9 cellular contexts compared by ENCODE assay signal in the genomic region with DNA sequence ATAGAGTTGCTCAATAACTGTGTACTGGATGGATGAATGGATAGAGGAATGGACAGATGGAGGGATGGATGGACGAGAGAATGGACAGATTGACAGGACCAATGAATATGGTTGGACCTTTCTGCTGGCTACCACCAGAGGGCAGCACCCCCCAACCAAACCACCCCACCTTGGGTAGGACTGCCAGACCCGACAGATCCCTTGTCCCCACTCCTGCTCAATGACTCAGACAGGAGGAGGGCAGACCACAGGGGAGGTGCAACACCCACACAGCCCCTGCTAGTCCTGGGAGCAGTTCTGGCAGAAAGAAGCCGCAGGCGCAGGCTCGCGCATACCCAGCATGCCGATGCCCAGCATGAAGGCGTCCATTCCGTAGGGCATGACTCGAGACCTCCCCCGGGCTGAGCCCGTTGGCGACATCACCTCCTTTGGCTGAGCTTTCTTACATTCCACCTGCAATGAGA. TPM values are rescaled to one million over a fixed set of nuclear protein-coding genes. Genes with fewer than 3 reads are reported as not detected.
DNase-seq lines count a peak whose midpoint lies in the region; ATAC-seq, FAIRE-seq and TF ChIP-seq lines count a peak whose summit lies in the region.
"Had no signal": no experiment of that assay in that cellular context is flagged by ENCODE, and none has a peak within 500 bp of the region (broad histone marks: within the 10 kb centered on the region; RNA-seq: fewer than 3 reads in every experiment).

No MANE protein-coding gene starts in this region.

- FAIRE-seq in D721Med (lab: Jason Lieb, UNC): peak; percentile 77

- H3K9me3 ChIP-seq in Peyer's patch: no peaks in the 10 kb centered on the region
- no peaks in the 10 kb centered on the region for H3K9me3 ChIP-seq in fibroblast of lung (ENCODE audit: control insufficient read depth, insufficient read depth, low read depth, low read length)

- no peak overlapping the region for H3K27ac Mint-ChIP-seq in neural crest cell (ENCODE audit: unreplicated experiment)
- H3K27ac Mint-ChIP-seq: activated naive CD8-positive, alpha-beta T cell had no signal

- peak; percentile 94 to 98 for ATAC-seq in activated T-cell treated with anti-CD3 and anti-CD28 coated beads, Interleukin-2, amount 50 U/mL, for 4 hours
- ATAC-seq in HG03139 (IDR thresholded peaks at IDR 0.05; ENCODE audit: unreplicated experiment): no peak

- no peaks in the 10 kb centered on the region for H3K4me1 Mint-ChIP-seq in activated T-cell treated with anti-CD3 and anti-CD28 coated beads, Interleukin-2, amount 50 U/mL, for 4 hours (ENCODE audit: low read depth)
- H3K4me1 Mint-ChIP-seq in neural crest cell: peaks cover 53% of the 10 kb centered on the region

- peak in 1 of 2 donors; percentile 8 for TF ChIP-seq POLR2A in Peyer's patch (IDR thresholded peaks at IDR 0.05)

- DNase-seq in D721Med (ENCODE audit: insufficient read length, low spot score) (peak; percentile 94), HUDEP-2 (lab: John Stamatoyannopoulos, UW; ENCODE audit: unreplicated experiment in 76 of 76) (peak in 64 of 76 experiments; percentile 2 to 85 (median 49)), Peyer's patch (peak; percentile 54 to 88 (median 84)), fibroblast of lung (ENCODE audit: low read depth in 2 of 2) (peak; percentile 80 to 97), neural crest cell (ENCODE audit: low read depth, low spot score) (peak; percentile 72)
- peak; percentile 76 for DNase-seq in activated T-cell treated with anti-CD3 and anti-CD28 coated beads, Interleukin-2, amount 50 U/mL, for 4 hours
- peak; percentile 74 for DNase-seq in stimulated activated naive CD4-positive, alpha-beta T cell treated with Interleukin-2 at 50 U/mL for 16 hours (lab: John Stamatoyannopoulos, UW)

- H4K20me1 ChIP-seq in fibroblast of lung (ENCODE audit: control insufficient read depth, extremely low read depth, insufficient read depth, low read length): no peaks in the 10 kb centered on the region

- H3K27me3 Mint-ChIP-seq in activated T-cell treated with anti-CD3 and anti-CD28 coated beads, Interleukin-2, amount 50 U/mL, for 4 hours (ENCODE audit: low read depth): peaks cover 37% of the 10 kb centered on the region
- peaks cover 6% of the 10 kb centered on the region for H3K27me3 Mint-ChIP-seq in neural crest cell (ENCODE audit: low read depth)

- H3K4me2 ChIP-seq in fibroblast of lung (ENCODE audit: extremely low read depth, insufficient read depth, low read length): no peak overlapping the region

- H3K4me3 ChIP-seq in Peyer's patch: no peak overlapping the region
- no peak overlapping the region for H3K4me3 ChIP-seq in fibroblast of lung (replicated peaks in 1 of 4; ENCODE audit: control extremely low read depth in 1 of 4, insufficient read depth in 1 of 4, low read depth in 3 of 4, low read length in 4 of 4)

- H3K36me3 ChIP-seq in Peyer's patch: no peaks in the 10 kb centered on the region
- H3K36me3 ChIP-seq in fibroblast of lung (ENCODE audit: control insufficient read depth, insufficient read depth, low read length): no peaks in the 10 kb centered on the region

- H3K4me1 ChIP-seq in Peyer's patch: peaks cover 0 to 5% (median 2%) of the 10 kb centered on the region in 4 donors
- no peaks in the 10 kb centered on the region for H3K4me1 ChIP-seq in fibroblast of lung (ENCODE audit: control insufficient read depth, extremely low read depth, insufficient read depth, low read length)

- no peak overlapping the region for H2AFZ ChIP-seq in fibroblast of lung (ENCODE audit: low read length)

- TF ChIP-seq CTCF in D721Med (IDR thresholded peaks at IDR 0.05; ENCODE audit: insufficient read depth, missing control alignments) (peak; percentile 91), Peyer's patch (IDR thresholded peaks at IDR 0.05) (peak; percentile 62 to 89 (median 84)), fibroblast of lung (conservative IDR thresholded peaks at IDR 0.05 in 1 of 2, IDR thresholded peaks at IDR 0.05 in 1 of 2; ENCODE audit: low read depth in 1 of 2, low read length in 2 of 2) (peak; percentile 87 to 88), neural crest cell (conservative IDR thresholded peaks at IDR 0.05) (peak; percentile 85)

- H3K9me3 Mint-ChIP-seq in activated T-cell treated with anti-CD3 and anti-CD28 coated beads, Interleukin-2, amount 50 U/mL, for 4 hours: no peaks in the 10 kb centered on the region
- no peaks in the 10 kb centered on the region for H3K9me3 Mint-ChIP-seq in neural crest cell

- H3K4me3 Mint-ChIP-seq in activated T-cell treated with anti-CD3 and anti-CD28 coated beads, Interleukin-2, amount 50 U/mL, for 4 hours: no peak overlapping the region
- peak overlapping the region; percentile 52 for H3K4me3 Mint-ChIP-seq in neural crest cell
- H3K4me3 Mint-ChIP-seq: activated naive CD8-positive, alpha-beta T cell had no signal

- no peak overlapping the region for H3K9ac ChIP-seq in fibroblast of lung (ENCODE audit: insufficient read depth, low read length)

- no peaks in the 10 kb centered on the region for H3K79me2 ChIP-seq in fibroblast of lung (ENCODE audit: control insufficient read depth, insufficient read depth, low read length)

- H3K27me3 ChIP-seq in Peyer's patch: no peaks in the 10 kb centered on the region
- no peaks in the 10 kb centered on the region for H3K27me3 ChIP-seq in fibroblast of lung (ENCODE audit: control insufficient read depth, insufficient read depth, low read length)

- no peak overlapping the region for H3K27ac ChIP-seq in Peyer's patch
- H3K27ac ChIP-seq in fibroblast of lung (ENCODE audit: insufficient read depth, low read length): no peak overlapping the region

- no peaks in the 10 kb centered on the region for H3K36me3 Mint-ChIP-seq in activated T-cell treated with anti-CD3 and anti-CD28 coated beads, Interleukin-2, amount 50 U/mL, for 4 hours (ENCODE audit: insufficient read depth)
- peaks cover 39% of the 10 kb centered on the region for H3K36me3 Mint-ChIP-seq in neural crest cell (ENCODE audit: low read depth)
- H3K36me3 Mint-ChIP-seq: activated naive CD8-positive, alpha-beta T cell had no signal

RNA-seq across cellular contexts. Expression of gene MSI1, which starts 12.4 kb away (rescaled TPM):
- 1 to 10 TPM; 1.6 to 5.8 (median 4.2) TPM for total RNA-seq in Peyer's patch
- under 1 TPM; 0.16 to 0.41 (median 0.25) TPM for total RNA-seq in activated T-cell treated with anti-CD3 and anti-CD28 coated beads, Interleukin-2, amount 50 U/mL, for 4 hours
- under 0.01 TPM in 1 of 2 replicates, not detected in the other for total RNA-seq in fibroblast of lung
- not detected in 2 replicates for polyA plus RNA-seq in fibroblast of lung
- polyA plus RNA-seq in fibroblast of lung (2012): 0.06 TPM in 1 of 2 replicates, not detected in the other
- polyA minus RNA-seq in fibroblast of lung (ENCODE audit: low replicate concordance): 0.11 and 0.16 TPM in 2 replicates
- 224 and 229 TPM in 2 replicates for total RNA-seq in neural crest cell

RNA-seq across cellular contexts. Expression of gene PLA2G1B, which starts 29.0 kb away (rescaled TPM):
- total RNA-seq in Peyer's patch: not detected
- total RNA-seq in activated T-cell treated with anti-CD3 and anti-CD28 coated beads, Interleukin-2, amount 50 U/mL, for 4 hours: 1 to 10 TPM in 2 of 3 donors, under 1 TPM in 1; 0.79 to 1.3 (median 1.1) TPM
- 0.51 TPM in 1 of 2 replicates, not detected in the other for total RNA-seq in fibroblast of lung
- 0.20 TPM in 1 of 2 replicates, not detected in the other for polyA plus RNA-seq in fibroblast of lung
- polyA plus RNA-seq in fibroblast of lung (2012): 0.28 TPM in 1 of 2 replicates, not detected in the other
- not detected in 2 replicates for polyA minus RNA-seq in fibroblast of lung (ENCODE audit: low replicate concordance)
- total RNA-seq in neural crest cell: not detected in 2 replicates

RNA-seq across cellular contexts. Expression of gene SIRT4, which starts 54.5 kb away (rescaled TPM):
- 1 to 10 TPM; 3.2 to 6.3 (median 4.2) TPM for total RNA-seq in Peyer's patch
- total RNA-seq in activated T-cell treated with anti-CD3 and anti-CD28 coated beads, Interleukin-2, amount 50 U/mL, for 4 hours: 1 to 10 TPM; 1.3 to 1.8 (median 1.5) TPM
- 2.3 and 2.5 TPM in 2 replicates for total RNA-seq in fibroblast of lung
- polyA plus RNA-seq in fibroblast of lung: 0.53 and 1.2 TPM in 2 replicates
- 0.70 and 1.2 TPM in 2 replicates for polyA plus RNA-seq in fibroblast of lung (2012)
- polyA minus RNA-seq in fibroblast of lung (ENCODE audit: low replicate concordance): not detected in 2 replicates
- total RNA-seq in neural crest cell: 1.7 TPM in 2 replicates

Comparison
In these comparisons a context has a peak if more than half of its experiments do, and no peak if none do; other contexts are left out.
1. RNA of gene MSI1, which starts 12.4 kb away (total RNA-seq): 224 to 229 TPM in neural crest cell; 1.6 to 5.8 TPM in Peyer's patch, 0.16 to 0.41 TPM in activated T-cell treated with anti-CD3 and anti-CD28 coated beads, Interleukin-2, amount 50 U/mL, for 4 hours and under 0.01 TPM in fibroblast of lung; every median in the first group is over 10 times any median in the second.
2. Peak in every context shown above with its lines, with median percentiles within 50 percentile points of each other: DNase-seq and CTCF ChIP-seq.